8 cellular contexts compared by ENCODE assay signal in genomic region chr4:6942238-6942800, GRCh38. TPM values are rescaled to one million over a fixed set of nuclear protein-coding genes. Genes with fewer than 3 reads are reported as not detected.
DNase-seq lines count a peak whose midpoint lies in the region; ATAC-seq and TF ChIP-seq lines count a peak whose summit lies in the region.

No MANE protein-coding gene starts in this region.

- H3K4me1 Mint-ChIP-seq in nephron = peaks cover 49% of the 10 kb centered on the region

- peak overlapping the region; percentile 89 to 99 (median 95) for H3K27ac Mint-ChIP-seq in nephron

- H3K9me3 Mint-ChIP-seq in nephron = no peaks in the 10 kb centered on the region

- ATAC-seq in GM21423 (IDR thresholded peaks at IDR 0.05; ENCODE audit: unreplicated experiment) = peak; percentile 45

- DNase-seq in COLO829 (ENCODE audit: low spot score) (peak; percentile 74), HT1080 (ENCODE audit: low read depth) (peak; percentile 91), epithelial cell of proximal tubule (ENCODE audit: low read depth) (peak; percentile 81), HuH-7 (ENCODE audit: low spot score) (no peak), SHP77 (lab: John Stamatoyannopoulos, UW) (no peak)
- peak; percentile 31 for DNase-seq in activated CD4-positive, alpha-beta T cell treated with anti-CD3 and anti-CD28 coated beads for 48 hours

- TF ChIP-seq CTCF in epithelial cell of proximal tubule (conservative IDR thresholded peaks at IDR 0.05; ENCODE audit: low read depth, low read length) (no peak), nephron (IDR thresholded peaks at IDR 0.05; ENCODE audit: unreplicated experiment in 3 of 3) (no peak)

- no peak overlapping the region for H3K4me3 ChIP-seq in epithelial cell of proximal tubule (ENCODE audit: low read depth, low read length)

- H3K4me3 Mint-ChIP-seq in nephron = peak overlapping the region in 2 of 3 experiments; percentile 18 to 30

- peaks cover 11% of the 10 kb centered on the region for H3K27me3 Mint-ChIP-seq in nephron (ENCODE audit: low read depth)

- H3K36me3 Mint-ChIP-seq in nephron (ENCODE audit: low read depth) = no peaks in the 10 kb centered on the region

RNA-seq across cellular contexts. Expression of gene TBC1D14, which starts 32.7 kb away (rescaled TPM):
- 47.1 and 50.6 TPM in 2 replicates for total RNA-seq in HT1080 (2014; rRNA removed; shearing (Covaris generic))
- 30.6 and 36.5 TPM in 2 replicates for polyA plus RNA-seq in HT1080 (2015; cell fraction: cytosol; rRNA removed)
- polyA plus RNA-seq in HT1080 (2015; cell fraction: nucleus; rRNA removed) = 24.0 and 26.4 TPM in 2 replicates
- 43.3 and 47.2 TPM in 2 replicates for total RNA-seq in epithelial cell of proximal tubule

Comparison
In these comparisons a context has a peak if more than half of its experiments do, and no peak if none do; other contexts are left out.
1. DNase-seq: peak in COLO829 (single experiment), HT1080 (single experiment), activated CD4-positive, alpha-beta T cell treated with anti-CD3 and anti-CD28 coated beads for 48 hours (single experiment) and epithelial cell of proximal tubule (single experiment); none in HuH-7 (single experiment) and SHP77 (0 of 2).